1 cellular context compared by ENCODE assay signal in genomic region chr20:58903636-58904035, GRCh38.
TF ChIP-seq lines count a peak whose summit lies in the region.

No MANE protein-coding gene starts in this region.

TF ChIP-seq in H1, 55 proteins besides CTCF, POLR2A, EP300 and RAD21:
- no peak for TF ChIP-seq NANOG (IDR thresholded peaks at IDR 0.05; ENCODE audit: insufficient read depth, low read depth, low read length, poor library complexity, severe bottlenecking)
- TF ChIP-seq CBX5 (IDR thresholded peaks at IDR 0.05; ENCODE audit: low read depth, low read length), result no peak
- TF ChIP-seq SIN3A (conservative IDR thresholded peaks at IDR 0.05 in 1 of 2, IDR thresholded peaks at IDR 0.05 in 1 of 2; ENCODE audit: low read depth in 1 of 2, low read length in 2 of 2), result 0 out of 4 replicates have a peak, but pooled peaks of 1 of the 2 experiments have one; percentile 50
- TF ChIP-seq KDM5A (IDR thresholded peaks at IDR 0.05; ENCODE audit: low read length), result no peak
- TF ChIP-seq SIX5 (IDR thresholded peaks at IDR 0.05; ENCODE audit: low read depth, low read length), result peak; percentile 3; the same call in 1 of the 2 replicates
- 0 out of 2 replicates have a peak, but pooled peaks have one; percentile 32 for TF ChIP-seq SP1 (IDR thresholded peaks at IDR 0.05; ENCODE audit: low read depth, low read length)
- TF ChIP-seq RBBP5 (IDR thresholded peaks at IDR 0.05; ENCODE audit: borderline replicate concordance, low read depth, low read length), result no peak
- TF ChIP-seq RNF2 (IDR thresholded peaks at IDR 0.05; ENCODE audit: borderline replicate concordance, low read depth, low read length, missing control alignments, poor library complexity, severe bottlenecking), result no peak
- no peak for TF ChIP-seq CHD7 (IDR thresholded peaks at IDR 0.05; ENCODE audit: insufficient replicate concordance, low read length)
TF ChIP-seq in H1: peak in this region for 3.
